ENCODE assay signal across 8 cellular contexts in the genomic region with DNA sequence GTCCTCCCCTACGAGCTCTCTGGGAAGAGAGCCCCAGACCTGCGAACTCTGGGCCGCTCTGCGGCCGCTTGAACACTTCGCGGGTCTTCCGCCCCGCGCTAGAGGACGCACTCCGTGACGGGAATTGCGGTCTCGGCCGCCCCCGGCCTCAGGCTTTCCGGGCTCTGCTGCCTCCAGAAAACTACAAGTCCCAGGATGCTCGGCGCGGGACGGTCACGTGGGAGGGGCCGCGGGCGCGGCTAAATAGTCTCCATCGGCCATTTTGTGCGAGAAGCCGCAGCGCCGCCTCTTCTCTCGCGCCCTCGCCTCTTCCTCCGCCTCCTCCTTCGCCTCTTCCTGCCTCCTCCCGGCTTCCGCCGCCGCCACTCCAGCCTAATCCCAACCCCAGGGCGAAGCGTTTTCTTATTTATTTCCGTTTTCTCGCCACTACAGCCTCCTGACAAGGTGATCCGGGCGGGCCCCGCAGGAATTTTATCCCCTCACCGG. TPM values are rescaled to one million over a fixed set of nuclear protein-coding genes. Genes with fewer than 3 reads are reported as not detected.
DNase-seq lines count a peak whose midpoint lies in the region; ATAC-seq and TF ChIP-seq lines count a peak whose summit lies in the region.

A gene (plus strand): TSS at position 269 of the 486 bp plus-strand sequence. CDS start 235 bp downstream, outside the sequence.

- peaks cover 24% of the 10 kb centered on the region for H3K4me1 ChIP-seq in DOHH2 (ENCODE audit: control insufficient read depth, low read length)
- peaks cover 32% of the 10 kb centered on the region for H3K4me1 ChIP-seq in Karpas-422 (ENCODE audit: low read length)
- peaks cover 5 to 16% of the 10 kb centered on the region in 2 donors for H3K4me1 ChIP-seq in naive thymus-derived CD4-positive, alpha-beta T cell (ENCODE audit: control insufficient read depth in 2 of 2, insufficient read depth in 2 of 2, low read length in 2 of 2)

- CTCF ChIA-PET in naive thymus-derived CD4-positive, alpha-beta T cell (lab: Charles Lee), result interaction anchor here (0.5 to 1.2 kb wide), 4 partner anchors 11 to 1605 kb away, joined by 3 to 4 read pairs (median 3); a partner anchor contains a TSS

- H3F3A ChIP-seq in DOHH2 (ENCODE audit: control insufficient read depth, insufficient read depth), result 0 out of 2 replicates have a peak, but pooled peaks cover 4% of the 10 kb centered on the region

- H3K4me1 Mint-ChIP-seq in activated T-helper 1 cell treated with anti-CD3 and anti-CD28 coated beads, Interleukin-12 subunit alpha, Interleukin-12 subunit beta, Interleukin-2, Interleukin-4 antibody, amounts not matched to agents 30 ng/mL and 10 ng/mL and 1 ng/mL, durations not matched to agents 14 hours and 24 hours and 36 hours (ENCODE audit: low read depth), result peaks cover 28% of the 10 kb centered on the region
- H3K4me1 Mint-ChIP-seq in naive thymus-derived CD4-positive, alpha-beta T cell, result peaks cover 5 to 44% (median 30%) of the 10 kb centered on the region in 7 donors

- H3K36me3 Mint-ChIP-seq in activated T-helper 1 cell treated with anti-CD3 and anti-CD28 coated beads, Interleukin-12 subunit alpha, Interleukin-12 subunit beta, Interleukin-2, Interleukin-4 antibody, amounts not matched to agents 30 ng/mL and 10 ng/mL and 1 ng/mL, durations not matched to agents 14 hours and 24 hours and 36 hours (ENCODE audit: low read depth), result peaks cover 34% of the 10 kb centered on the region
- peaks cover 0 to 23% (median 4%) of the 10 kb centered on the region in 5 donors for H3K36me3 Mint-ChIP-seq in naive thymus-derived CD4-positive, alpha-beta T cell

- peak within 1 kb of the TSS; percentile 96 for H3K4me3 Mint-ChIP-seq in activated T-helper 1 cell treated with anti-CD3 and anti-CD28 coated beads, Interleukin-12 subunit alpha, Interleukin-12 subunit beta, Interleukin-2, Interleukin-4 antibody, amounts not matched to agents 30 ng/mL and 10 ng/mL and 1 ng/mL, durations not matched to agents 14 hours and 24 hours and 36 hours
- H3K4me3 Mint-ChIP-seq in naive thymus-derived CD4-positive, alpha-beta T cell, result peak within 1 kb of the TSS; percentile 92 to 100 (median 99)

- H3K27me3 Mint-ChIP-seq in activated T-helper 1 cell treated with anti-CD3 and anti-CD28 coated beads, Interleukin-12 subunit alpha, Interleukin-12 subunit beta, Interleukin-2, Interleukin-4 antibody, amounts not matched to agents 30 ng/mL and 10 ng/mL and 1 ng/mL, durations not matched to agents 14 hours and 24 hours and 36 hours (ENCODE audit: insufficient read depth), result no peaks in the 10 kb centered on the region
- no peaks in the 10 kb centered on the region for H3K27me3 Mint-ChIP-seq in naive thymus-derived CD4-positive, alpha-beta T cell

- H4K20me1 ChIP-seq in DOHH2 (ENCODE audit: control insufficient read depth, insufficient read depth, low read depth, low read length) (no peaks in the 10 kb centered on the region), Karpas-422 (ENCODE audit: insufficient read depth, low read depth, low read length) (no peaks in the 10 kb centered on the region)

- H3K27ac Mint-ChIP-seq in activated T-helper 1 cell treated with anti-CD3 and anti-CD28 coated beads, Interleukin-12 subunit alpha, Interleukin-12 subunit beta, Interleukin-2, Interleukin-4 antibody, amounts not matched to agents 30 ng/mL and 10 ng/mL and 1 ng/mL, durations not matched to agents 14 hours and 24 hours and 36 hours, result peak within 1 kb of the TSS; percentile 95
- H3K27ac Mint-ChIP-seq in naive thymus-derived CD4-positive, alpha-beta T cell, result peak within 1 kb of the TSS; percentile 97 to 100 (median 99)

- peak within 1 kb of the TSS; percentile 78 for H2AFZ ChIP-seq in Karpas-422 (ENCODE audit: low read length)

- peak within 1 kb of the TSS; percentile 99 for H3K9ac ChIP-seq in Karpas-422 (ENCODE audit: low read length)

- ATAC-seq in GM21786 (IDR thresholded peaks at IDR 0.05; ENCODE audit: unreplicated experiment), result peak; percentile 88
- peak; percentile 97 for ATAC-seq in naive thymus-derived CD4-positive, alpha-beta T cell

- peak within 1 kb of the TSS; percentile 58 for H3K27ac ChIP-seq in DOHH2 (ENCODE audit: low read depth, low read length)
- H3K27ac ChIP-seq in Karpas-422 (ENCODE audit: low read length), result peak within 1 kb of the TSS; percentile 78
- H3K27ac ChIP-seq in naive thymus-derived CD4-positive, alpha-beta T cell (ENCODE audit: low read depth, low read length), result peak within 1 kb of the TSS; percentile 99

- H3K4me3 ChIP-seq in DOHH2 (ENCODE audit: low read length), result peak within 1 kb of the TSS; percentile 89
- H3K4me3 ChIP-seq in Karpas-422 (ENCODE audit: low read length), result peak within 1 kb of the TSS; percentile 98
- peak within 1 kb of the TSS; percentile 80 for H3K4me3 ChIP-seq in naive thymus-derived CD4-positive, alpha-beta T cell (ENCODE audit: low read length)

- H3K27me3 ChIP-seq in DOHH2 (ENCODE audit: control insufficient read depth, low read length), result no peaks in the 10 kb centered on the region
- H3K27me3 ChIP-seq in Karpas-422 (ENCODE audit: low read length), result no peaks in the 10 kb centered on the region
- H3K27me3 ChIP-seq in naive thymus-derived CD4-positive, alpha-beta T cell (ENCODE audit: control insufficient read depth in 2 of 2, insufficient read depth in 2 of 2, low read length in 2 of 2), result no peaks in the 10 kb centered on the region

- intact Hi-C loops in activated T-helper 1 cell treated with anti-CD3 and anti-CD28 coated beads, Interleukin-12 subunit alpha, Interleukin-12 subunit beta, Interleukin-2, Interleukin-4 antibody, amounts not matched to agents 30 ng/mL and 10 ng/mL and 1 ng/mL, durations not matched to agents 14 hours and 24 hours and 36 hours (cut with micrococcal nuclease), result loop anchor here (1.0 to 5.0 kb wide), 10 partner anchors 117 to 1705 kb away; a partner anchor contains a TSS
- intact Hi-C loops in naive thymus-derived CD4-positive, alpha-beta T cell (cut with micrococcal nuclease), result loop anchor here (1.0 to 5.0 kb wide), 14 partner anchors 18 to 1703 kb away; a partner anchor contains a TSS

- H3K4me2 ChIP-seq in DOHH2 (ENCODE audit: low read length), result peak within 1 kb of the TSS; percentile 91
- peak within 1 kb of the TSS; percentile 95 for H3K4me2 ChIP-seq in Karpas-422 (ENCODE audit: low read depth, low read length, poor library complexity, severe bottlenecking)

- no peaks in the 10 kb centered on the region for H3K9me3 Mint-ChIP-seq in activated T-helper 1 cell treated with anti-CD3 and anti-CD28 coated beads, Interleukin-12 subunit alpha, Interleukin-12 subunit beta, Interleukin-2, Interleukin-4 antibody, amounts not matched to agents 30 ng/mL and 10 ng/mL and 1 ng/mL, durations not matched to agents 14 hours and 24 hours and 36 hours
- peaks cover 0 to 4% (median 0%) of the 10 kb centered on the region in 11 donors for H3K9me3 Mint-ChIP-seq in naive thymus-derived CD4-positive, alpha-beta T cell

- H3K9me2 ChIP-seq in DOHH2 (replicated peaks; ENCODE audit: control insufficient read depth, low read length) (no peaks in the 10 kb centered on the region), Karpas-422 (replicated peaks; ENCODE audit: insufficient read depth, low read length) (no peaks in the 10 kb centered on the region)

- H3K79me2 ChIP-seq in DOHH2 (ENCODE audit: control insufficient read depth, low read length) (peaks cover 30% of the 10 kb centered on the region), Karpas-422 (ENCODE audit: low read length) (peaks cover 27% of the 10 kb centered on the region)

- H3K9me3 ChIP-seq in DOHH2 (ENCODE audit: control insufficient read depth, insufficient read depth, low read length), result no peaks in the 10 kb centered on the region
- no peaks in the 10 kb centered on the region for H3K9me3 ChIP-seq in Karpas-422 (ENCODE audit: low read length)
- H3K9me3 ChIP-seq in naive thymus-derived CD4-positive, alpha-beta T cell (ENCODE audit: control insufficient read depth in 2 of 3, low read length in 3 of 3), result no peaks in the 10 kb centered on the region

- peak; percentile 86 for TF ChIP-seq CTCF in DOHH2 (IDR thresholded peaks at IDR 0.05; ENCODE audit: low read depth, low read length, poor library complexity, severe bottlenecking)

- peaks cover 46% of the 10 kb centered on the region for H3K36me3 ChIP-seq in DOHH2 (ENCODE audit: control insufficient read depth, low read length)
- H3K36me3 ChIP-seq in Karpas-422 (ENCODE audit: insufficient read depth, low read length), result peaks cover 23% of the 10 kb centered on the region; the same call in 1 of the 2 replicates
- H3K36me3 ChIP-seq in naive thymus-derived CD4-positive, alpha-beta T cell (ENCODE audit: control insufficient read depth in 2 of 3, insufficient read depth in 3 of 3, low read length in 3 of 3), result peaks cover 4 to 34% (median 16%) of the 10 kb centered on the region in 3 experiments

- POLR2A ChIA-PET in naive thymus-derived CD4-positive, alpha-beta T cell (lab: Charles Lee), result interaction anchor here (0.6 to 4.3 kb wide), 13 partner anchors 11 to 1705 kb away, joined by 3 to 26 read pairs (median 3); a partner anchor contains a TSS

- DNase-seq in Karpas-422 (peak; percentile 99), RKO (ENCODE audit: low spot score) (peak; percentile 97), fibroblast of gingiva (ENCODE audit: low read depth) (peak; percentile 97)
- DNase-seq in activated T-helper 1 cell treated with anti-CD3 and anti-CD28 coated beads, Interleukin-12 subunit alpha, Interleukin-12 subunit beta, Interleukin-2, Interleukin-4 antibody, amounts not matched to agents 30 ng/mL and 10 ng/mL and 1 ng/mL, durations not matched to agents 14 hours and 24 hours and 36 hours (ENCODE audit: low spot score), result peak; percentile 98
- DNase-seq in naive thymus-derived CD4-positive, alpha-beta T cell, result peak; percentile 95 to 99 (median 98)
- DNase-seq in stimulated activated naive CD4-positive, alpha-beta T cell treated with Interleukin-2 at 50 U/mL for 16 hours (lab: John Stamatoyannopoulos, UW), result peak; percentile 97

RNA-seq across cellular contexts. Expression of the gene that starts here (rescaled TPM):
- 26.6 and 41.9 TPM in 2 replicates for total RNA-seq in Karpas-422 (2014; rRNA removed; shearing (Covaris generic); ENCODE audit: low replicate concordance)
- 49.1 and 49.6 TPM in 2 replicates for total RNA-seq in activated T-helper 1 cell treated with anti-CD3 and anti-CD28 coated beads, Interleukin-12 subunit alpha, Interleukin-12 subunit beta, Interleukin-2, Interleukin-4 antibody, amounts not matched to agents 30 ng/mL and 10 ng/mL and 1 ng/mL, durations not matched to agents 14 hours and 24 hours and 36 hours
- total RNA-seq in naive thymus-derived CD4-positive, alpha-beta T cell, result 10 to 100 TPM; 34.5 to 82.0 (median 53.3) TPM
- 10 to 100 TPM; 36.9 to 49.8 TPM for polyA plus RNA-seq in naive thymus-derived CD4-positive, alpha-beta T cell

Comparison
In these comparisons a context has a peak if more than half of its experiments do, and no peak if none do; other contexts are left out.
1. Peak in every context shown above with its lines: DNase-seq, ATAC-seq, H3K4me3 ChIP-seq and H3K27ac ChIP-seq.